ENCODE assay signal across 11 cellular contexts in genomic region chr4:125750827-125751466, GRCh38.
DNase-seq lines count a peak whose midpoint lies in the region; ATAC-seq and TF ChIP-seq lines count a peak whose summit lies in the region.
"Had no signal": no experiment of that assay in that cellular context is flagged by ENCODE, and none has a peak within 500 bp of the region (broad histone marks: within the 10 kb centered on the region; RNA-seq: fewer than 3 reads in every experiment).

No MANE protein-coding gene starts in this region.

- H3K9me3 ChIP-seq in A673 (ENCODE audit: low read depth, low read length, poor library complexity, severe bottlenecking): no peaks in the 10 kb centered on the region
- H3K9me3 ChIP-seq in HUES6 (ENCODE audit: control insufficient read depth, insufficient read depth, low read depth, low read length): no peaks in the 10 kb centered on the region
- H3K9me3 ChIP-seq in left lung: no peaks in the 10 kb centered on the region
- H3K9me3 ChIP-seq: Caco-2 had no signal

- intact Hi-C loops in A673 (cut with micrococcal nuclease; ENCODE audit: unreplicated experiment): no loop called here
- intact Hi-C loops in left lung (cut with DNase I): no loop called here

- H3K9me3 Mint-ChIP-seq in stimulated activated naive CD8-positive, alpha-beta T cell treated with anti-CD3 and anti-CD28 coated beads, Interleukin-15, amount 100 ng/mL, for 72 hours: peaks cover 15% of the 10 kb centered on the region in 2 donors
- H3K9me3 Mint-ChIP-seq in stimulated activated naive B cell treated with anti-CD40 and anti-IgM and Interleukin-4, amounts not matched to agents 10 μg/mL and 1 μg/mL and 100 μg/mL, for 72 hours: peaks cover 2 to 12% of the 10 kb centered on the region in 2 donors

- H3K27ac ChIP-seq in A673 (ENCODE audit: low read depth, low read length, poor library complexity, severe bottlenecking) (no peak overlapping the region), HUES6 (ENCODE audit: low read depth, low read length) (no peak overlapping the region), left lung (no peak overlapping the region)

- H3K4me3 Mint-ChIP-seq in stimulated activated naive CD8-positive, alpha-beta T cell treated with anti-CD3 and anti-CD28 coated beads, Interleukin-15, amount 100 ng/mL, for 72 hours: no peak overlapping the region
- H3K4me3 Mint-ChIP-seq in stimulated activated naive B cell treated with anti-CD40 and anti-IgM and Interleukin-4, amounts not matched to agents 10 μg/mL and 1 μg/mL and 100 μg/mL, for 72 hours: no peak overlapping the region

- peak; percentile 25; the same call in 1 of the 2 replicates for TF ChIP-seq CTCF in A673 (conservative IDR thresholded peaks at IDR 0.05; ENCODE audit: low read depth, low read length)
- peak in 1 of 2 donors; percentile 12 for TF ChIP-seq CTCF in left lung (IDR thresholded peaks at IDR 0.05)

- no peaks in the 10 kb centered on the region for H3K27me3 Mint-ChIP-seq in stimulated activated naive CD8-positive, alpha-beta T cell treated with anti-CD3 and anti-CD28 coated beads, Interleukin-15, amount 100 ng/mL, for 72 hours
- no peaks in the 10 kb centered on the region for H3K27me3 Mint-ChIP-seq in stimulated activated naive B cell treated with anti-CD40 and anti-IgM and Interleukin-4, amounts not matched to agents 10 μg/mL and 1 μg/mL and 100 μg/mL, for 72 hours

- DNase-seq in A673 (ENCODE audit: low spot score): peak; percentile 17
- peak; percentile 6 for DNase-seq in cerebellar cortex (ENCODE audit: low spot score)
- no peak for DNase-seq in left lung
- DNase-seq in GF-D8 (lab: John Stamatoyannopoulos, UW): no peak
- DNase-seq in stimulated activated naive CD8-positive, alpha-beta T cell treated with anti-CD3 and anti-CD28 coated beads, Interleukin-15, amount 100 ng/mL, for 72 hours: no peak
- DNase-seq in stimulated activated naive B cell treated with anti-CD40 and anti-IgM and Interleukin-4, amounts not matched to agents 10 μg/mL and 1 μg/mL and 100 μg/mL, for 72 hours: no peak
- DNase-seq: NCI-H2081 treated with DMSO at 0.1 percent for 48 hours; stimulated activated CD4-positive, alpha-beta T cell treated with anti-CD3 and anti-CD28 coated beads, Interleukin-2, amount 100 ng/mL, for 24 hours had no signal

- POLR2A ChIA-PET in A673 (lab: Charles Lee; ENCODE audit: low non-redundant PET): no interaction called here

- peak; percentile 49 for ATAC-seq in left lung
- ATAC-seq in HG03457 (IDR thresholded peaks at IDR 0.05; ENCODE audit: unreplicated experiment): no peak
- no peak for ATAC-seq in stimulated activated naive CD8-positive, alpha-beta T cell treated with anti-CD3 and anti-CD28 coated beads, Interleukin-15, amount 100 ng/mL, for 72 hours
- ATAC-seq in stimulated activated naive B cell treated with anti-CD40 and anti-IgM and Interleukin-4, amounts not matched to agents 10 μg/mL and 1 μg/mL and 100 μg/mL, for 72 hours (replicated peaks): no peak

- peaks cover 9% of the 10 kb centered on the region for H3K4me1 ChIP-seq in A673 (ENCODE audit: insufficient read depth, low read length, poor library complexity, severe bottlenecking)
- no peaks in the 10 kb centered on the region for H3K4me1 ChIP-seq in HUES6 (ENCODE audit: control insufficient read depth, insufficient read depth, low read length)
- H3K4me1 ChIP-seq in left lung: no peaks in the 10 kb centered on the region
- H3K4me1 ChIP-seq: Caco-2 had no signal

- H3K4me3 ChIP-seq in A673 (ENCODE audit: low read depth, low read length, poor library complexity, severe bottlenecking) (no peak overlapping the region), HUES6 (ENCODE audit: low read depth, low read length) (no peak overlapping the region), left lung (no peak overlapping the region)

- no peak overlapping the region for H3K27ac Mint-ChIP-seq in stimulated activated naive CD8-positive, alpha-beta T cell treated with anti-CD3 and anti-CD28 coated beads, Interleukin-15, amount 100 ng/mL, for 72 hours
- no peak overlapping the region for H3K27ac Mint-ChIP-seq in stimulated activated naive B cell treated with anti-CD40 and anti-IgM and Interleukin-4, amounts not matched to agents 10 μg/mL and 1 μg/mL and 100 μg/mL, for 72 hours

- no peaks in the 10 kb centered on the region for H3K36me3 Mint-ChIP-seq in stimulated activated naive B cell treated with anti-CD40 and anti-IgM and Interleukin-4, amounts not matched to agents 10 μg/mL and 1 μg/mL and 100 μg/mL, for 72 hours

- no peaks in the 10 kb centered on the region for H3K27me3 ChIP-seq in A673 (replicated peaks; ENCODE audit: insufficient read depth, low read depth, low read length, poor library complexity)
- H3K27me3 ChIP-seq in HUES6 (ENCODE audit: control insufficient read depth, insufficient read depth, low read length): no peaks in the 10 kb centered on the region
- H3K27me3 ChIP-seq in left lung: no peaks in the 10 kb centered on the region

- peak overlapping the region; percentile 19 for H3K9ac ChIP-seq in HUES6 (ENCODE audit: low read length)

- H3K4me1 Mint-ChIP-seq in stimulated activated naive CD8-positive, alpha-beta T cell treated with anti-CD3 and anti-CD28 coated beads, Interleukin-15, amount 100 ng/mL, for 72 hours: no peaks in the 10 kb centered on the region
- no peaks in the 10 kb centered on the region for H3K4me1 Mint-ChIP-seq in stimulated activated naive B cell treated with anti-CD40 and anti-IgM and Interleukin-4, amounts not matched to agents 10 μg/mL and 1 μg/mL and 100 μg/mL, for 72 hours

- no peaks in the 10 kb centered on the region for H3K36me3 ChIP-seq in A673 (ENCODE audit: insufficient read depth, low read length, poor library complexity, severe bottlenecking)
- no peaks in the 10 kb centered on the region for H3K36me3 ChIP-seq in HUES6 (ENCODE audit: control insufficient read depth, insufficient read depth, low read length)
- no peaks in the 10 kb centered on the region for H3K36me3 ChIP-seq in left lung

- no TSS peak for BruUV-seq in A673 (replicated peaks; lab: Mats Ljungman, UMichigan)

- CTCF ChIA-PET in A673 (lab: Charles Lee): no interaction called here

Comparison
In these comparisons a context has a peak if more than half of its experiments do, and no peak if none do; other contexts are left out.
1. DNase-seq: peak in A673 (single experiment) and cerebellar cortex (single experiment); none in left lung (0 of 2), GF-D8 (single experiment), stimulated activated naive CD8-positive, alpha-beta T cell treated with anti-CD3 and anti-CD28 coated beads, Interleukin-15, amount 100 ng/mL, for 72 hours (0 of 2) and stimulated activated naive B cell treated with anti-CD40 and anti-IgM and Interleukin-4, amounts not matched to agents 10 μg/mL and 1 μg/mL and 100 μg/mL, for 72 hours (single experiment).